ENCODE assay signal across 10 cellular contexts in genomic region chr17:72516772-72517399, GRCh38.
DNase-seq lines count a peak whose midpoint lies in the region; ATAC-seq and TF ChIP-seq lines count a peak whose summit lies in the region.
"Had no signal": no experiment of that assay in that cellular context is flagged by ENCODE, and none has a peak within 500 bp of the region (broad histone marks: within the 10 kb centered on the region; RNA-seq: fewer than 3 reads in every experiment).

No MANE protein-coding gene starts in this region.

- H2AFZ ChIP-seq in trophoblast cell (ENCODE audit: insufficient read depth, low read length, poor library complexity): no peak overlapping the region

- H3K4me1 ChIP-seq in trophoblast cell (ENCODE audit: control insufficient read depth in 1 of 2, insufficient read depth in 2 of 2, low read length in 2 of 2): peaks cover 7 to 18% of the 10 kb centered on the region in 2 experiments

- H3K14ac ChIP-seq in trophoblast cell (ENCODE audit: low read length): peak overlapping the region; percentile 64

- H3K27me3 ChIP-seq in trophoblast cell (ENCODE audit: insufficient read depth, low read length): no peaks in the 10 kb centered on the region
- H3K27me3 ChIP-seq: colonic mucosa had no signal

- TF ChIP-seq CTCF in fibroblast of the aortic adventitia (IDR thresholded peaks at IDR 0.05; ENCODE audit: insufficient read depth, low read length): no peak

- no peak overlapping the region for H2BK120ac ChIP-seq in trophoblast cell (ENCODE audit: insufficient read depth, low read length, poor library complexity)

- DNase-seq in NOMO-1 treated with DMSO at 0.1 percent for 48 hours (lab: John Stamatoyannopoulos, UW; ENCODE audit: unreplicated experiment) (peak; percentile 44), fibroblast of the aortic adventitia (ENCODE audit: low read depth) (peak; percentile 16), trophoblast cell (no peak), NCI-H1436 treated with DMSO at 0.1 percent for 48 hours (lab: John Stamatoyannopoulos, UW) (no peak), GDM1 (lab: John Stamatoyannopoulos, UW) (no peak), OCI-M2 (lab: John Stamatoyannopoulos, UW; ENCODE audit: unreplicated experiment) (no peak)
- DNase-seq: activated T-cell treated with anti-CD3 and anti-CD28 coated beads, Interleukin-2, amount 50 U/mL, for 24 hours; colonic mucosa had no signal

- peak overlapping the region; percentile 78 for H4K8ac ChIP-seq in trophoblast cell (ENCODE audit: low read depth, low read length)

- no peak overlapping the region for H4K12ac ChIP-seq in trophoblast cell (ENCODE audit: low read depth, low read length)

- no peak overlapping the region for H3K4ac ChIP-seq in trophoblast cell (ENCODE audit: low read depth, low read length)

- no peak overlapping the region for H3K23ac ChIP-seq in trophoblast cell (ENCODE audit: low read length)

- no peak overlapping the region for H2BK5ac ChIP-seq in trophoblast cell (ENCODE audit: low read depth, low read length, poor library complexity)

- H3K79me1 ChIP-seq in trophoblast cell (ENCODE audit: low read length): peaks cover 6% of the 10 kb centered on the region

- peak; percentile 45 for TF ChIP-seq POLR2A in GM18526 (IDR thresholded peaks at IDR 0.05; ENCODE audit: extremely low read depth, insufficient read length)

- H3K79me2 ChIP-seq in trophoblast cell (ENCODE audit: control insufficient read depth, insufficient read depth, low read length, poor library complexity): no peaks in the 10 kb centered on the region

- no peak overlapping the region for H3K9ac ChIP-seq in trophoblast cell (ENCODE audit: low read length)

- H3K36me3 ChIP-seq in trophoblast cell (ENCODE audit: control insufficient read depth in 1 of 2, insufficient read depth in 2 of 2, low read length in 2 of 2): no peaks in the 10 kb centered on the region
- H3K36me3 ChIP-seq: colonic mucosa had no signal

- peak overlapping the region; percentile 83 for H2AK5ac ChIP-seq in trophoblast cell (ENCODE audit: low read length)

- no peak overlapping the region for H3K27ac ChIP-seq in trophoblast cell (ENCODE audit: low read depth, low read length)

- WGBS in trophoblast cell (ENCODE audit: extremely low coverage, insufficient coverage, insufficient read length): no CpG with 5 or more reads among the region's 15 CpGs

- H3K4me2 ChIP-seq in trophoblast cell (ENCODE audit: low read length): no peak overlapping the region

- H3K18ac ChIP-seq in trophoblast cell (ENCODE audit: low read length): peak overlapping the region; percentile 77

- H3K4me3 ChIP-seq in fibroblast of the aortic adventitia (ENCODE audit: low read depth, low read length): no peak overlapping the region
- no peak overlapping the region for H3K4me3 ChIP-seq in trophoblast cell (ENCODE audit: low read depth, low read length)
- H3K4me3 ChIP-seq: colonic mucosa had no signal

- no peaks in the 10 kb centered on the region for H3K9me3 ChIP-seq in trophoblast cell (ENCODE audit: insufficient read depth, low read depth, low read length)
- H3K9me3 ChIP-seq: colonic mucosa had no signal

- H2BK12ac ChIP-seq in trophoblast cell (ENCODE audit: low read length): peak overlapping the region; percentile 73

- peak overlapping the region; percentile 74 for H4K91ac ChIP-seq in trophoblast cell (ENCODE audit: low read depth, low read length)

- no peak for ATAC-seq in GM18511 (IDR thresholded peaks at IDR 0.05; ENCODE audit: unreplicated experiment)

Comparison
In these comparisons a context has a peak if more than half of its experiments do, and no peak if none do; other contexts are left out.
1. DNase-seq: peak in NOMO-1 treated with DMSO at 0.1 percent for 48 hours (single experiment) and fibroblast of the aortic adventitia (single experiment); none in trophoblast cell (0 of 2), NCI-H1436 treated with DMSO at 0.1 percent for 48 hours (single experiment), GDM1 (single experiment) and OCI-M2 (single experiment).